In the genomic region with DNA sequence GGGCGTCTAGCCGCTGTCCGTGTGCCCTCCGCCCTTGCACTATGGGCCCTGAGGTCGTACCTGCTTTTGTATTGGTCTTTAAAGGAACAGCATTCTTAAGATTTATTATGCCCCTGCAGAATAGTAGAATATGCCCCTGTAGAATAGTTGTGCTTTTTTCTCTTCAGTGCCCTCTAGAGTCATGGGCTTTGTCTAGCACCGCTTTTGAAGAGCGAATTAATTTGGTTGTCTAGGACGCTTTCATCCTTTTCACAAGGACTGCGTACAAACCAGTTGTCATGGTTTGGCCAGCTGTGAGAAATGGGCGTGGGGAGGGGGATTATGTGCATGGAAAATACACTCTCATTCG, we compare ENCODE assay signal across 8 cellular contexts. TPM values are rescaled to one million over a fixed set of nuclear protein-coding genes. Genes with fewer than 3 reads are reported as not detected.
DNase-seq lines count a peak whose midpoint lies in the region; ATAC-seq, FAIRE-seq and TF ChIP-seq lines count a peak whose summit lies in the region.

No MANE protein-coding gene starts in this region.

- TF ChIP-seq POLR2A in upper lobe of left lung (IDR thresholded peaks at IDR 0.05) = no peak

- H3K27ac ChIP-seq in upper lobe of left lung = peak overlapping the region; percentile 99 to 100 (median 100)

- no peaks in the 10 kb centered on the region for H3K27me3 Mint-ChIP-seq in activated CD4-positive, alpha-beta T cell treated with anti-CD3 and anti-CD28 coated beads, Interleukin-2, amount 10 ng/mL, durations not matched to agents 24 days and 14 days

- H3K4me1 ChIP-seq in upper lobe of left lung = peaks cover 33 to 44% (median 39%) of the 10 kb centered on the region in 4 donors

- H3K4me3 Mint-ChIP-seq in activated CD4-positive, alpha-beta T cell treated with anti-CD3 and anti-CD28 coated beads, Interleukin-2, amount 10 ng/mL, durations not matched to agents 24 days and 14 days = peak overlapping the region; percentile 99

- H3K9me3 Mint-ChIP-seq in activated CD4-positive, alpha-beta T cell treated with anti-CD3 and anti-CD28 coated beads, Interleukin-2, amount 10 ng/mL, durations not matched to agents 24 days and 14 days = no peaks in the 10 kb centered on the region

- peak overlapping the region; percentile 66 to 95 (median 78) for H3K4me3 ChIP-seq in upper lobe of left lung

- FAIRE-seq in GM18507 (lab: Jason Lieb, UNC) = peak; percentile 67

- H3K27ac Mint-ChIP-seq in activated CD4-positive, alpha-beta T cell treated with anti-CD3 and anti-CD28 coated beads, Interleukin-2, amount 10 ng/mL, durations not matched to agents 24 days and 14 days = peak overlapping the region; percentile 100

- no peak for TF ChIP-seq EP300 in upper lobe of left lung (IDR thresholded peaks at IDR 0.05)

- H3K27me3 ChIP-seq in upper lobe of left lung = no peaks in the 10 kb centered on the region

- peaks cover 36% of the 10 kb centered on the region for H3K4me1 Mint-ChIP-seq in activated CD4-positive, alpha-beta T cell treated with anti-CD3 and anti-CD28 coated beads, Interleukin-2, amount 10 ng/mL, durations not matched to agents 24 days and 14 days

- H3K9me3 ChIP-seq in upper lobe of left lung = no peaks in the 10 kb centered on the region

- peaks cover 32 to 52% (median 47%) of the 10 kb centered on the region in 4 donors for H3K36me3 ChIP-seq in upper lobe of left lung

- peak in 3 of 6 experiments; percentile 32 to 44 (median 39) for TF ChIP-seq CTCF in upper lobe of left lung (IDR thresholded peaks at IDR 0.05)

- peak; percentile 64 for DNase-seq in AG08396 (ENCODE audit: low spot score)
- DNase-seq in GM18507 (ENCODE audit: extremely low spot score, insufficient read length, low read depth) = no peak
- DNase-seq in NCI-H345 (lab: John Stamatoyannopoulos, UW) = peak; percentile 61
- DNase-seq in activated CD4-positive, alpha-beta T cell treated with anti-CD3 and anti-CD28 coated beads, Interleukin-2, amount 10 ng/mL, durations not matched to agents 24 days and 14 days = peak; percentile 83
- DNase-seq in epidermal melanocyte (ENCODE audit: insufficient read length, low spot score) = peak; percentile 64
- peak; percentile 52 for DNase-seq in middle frontal gyrus (ENCODE audit: extremely low spot score, low spot score)
- DNase-seq in upper lobe of left lung = no peak

- intact Hi-C loops in activated CD4-positive, alpha-beta T cell treated with anti-CD3 and anti-CD28 coated beads, Interleukin-2, amount 10 ng/mL, durations not matched to agents 24 days and 14 days (cut with micrococcal nuclease) = loop anchor here (1.0 to 10.0 kb wide), 8 partner anchors 65 to 483 kb away; a partner anchor contains a TSS

- peak; percentile 5 for ATAC-seq in HG03342 (IDR thresholded peaks at IDR 0.05; ENCODE audit: unreplicated experiment)
- peak; percentile 31 to 49 for ATAC-seq in upper lobe of left lung (ENCODE audit: low FRiP score in 2 of 2)

- WGBS in upper lobe of left lung, 2 donors = 1% methylated on average over 11 of the region's 11 CpGs

- H3K36me3 Mint-ChIP-seq in activated CD4-positive, alpha-beta T cell treated with anti-CD3 and anti-CD28 coated beads, Interleukin-2, amount 10 ng/mL, durations not matched to agents 24 days and 14 days (ENCODE audit: low read depth) = peaks cover 63% of the 10 kb centered on the region

RNA-seq across cellular contexts. Expression of a gene that starts 0.6 kb away (rescaled TPM):
- 42.9 and 48.3 TPM in 2 replicates for total RNA-seq in activated CD4-positive, alpha-beta T cell treated with anti-CD3 and anti-CD28 coated beads, Interleukin-2, amount 10 ng/mL, durations not matched to agents 24 days and 14 days
- total RNA-seq in upper lobe of left lung = 100 to 1,000 TPM in 1 of 6 donors, 10 to 100 TPM in 5; 24.3 to 168 (median 35.7) TPM

RNA-seq across cellular contexts. Expression of a gene that starts 1.3 kb away (rescaled TPM):
- 844 and 861 TPM in 2 replicates for total RNA-seq in activated CD4-positive, alpha-beta T cell treated with anti-CD3 and anti-CD28 coated beads, Interleukin-2, amount 10 ng/mL, durations not matched to agents 24 days and 14 days
- total RNA-seq in upper lobe of left lung = 1,000 to 10,000 TPM in 1 of 6 donors, 100 to 1,000 TPM in 5; 554 to 1,286 (median 754) TPM

RNA-seq across cellular contexts. Expression of a gene that starts 10.5 kb away (rescaled TPM):
- total RNA-seq in activated CD4-positive, alpha-beta T cell treated with anti-CD3 and anti-CD28 coated beads, Interleukin-2, amount 10 ng/mL, durations not matched to agents 24 days and 14 days = 36.3 and 37.1 TPM in 2 replicates
- total RNA-seq in upper lobe of left lung = 10 to 100 TPM in 5 of 6 donors, 1 to 10 TPM in 1; 4.1 to 25.2 (median 12.6) TPM

RNA-seq across cellular contexts. Expression of a gene that starts 58.5 kb away (rescaled TPM):
- total RNA-seq in activated CD4-positive, alpha-beta T cell treated with anti-CD3 and anti-CD28 coated beads, Interleukin-2, amount 10 ng/mL, durations not matched to agents 24 days and 14 days = 0.28 TPM in 1 of 2 replicates, not detected in the other
- total RNA-seq in upper lobe of left lung = 10 to 100 TPM in 3 of 6 donors, 1 to 10 TPM in 3; 6.3 to 22.9 (median 10.2) TPM

Comparison
In these comparisons a context has a peak if more than half of its experiments do, and no peak if none do; other contexts are left out.
1. DNase-seq: peak in AG08396 (single experiment), NCI-H345 (single experiment), activated CD4-positive, alpha-beta T cell treated with anti-CD3 and anti-CD28 coated beads, Interleukin-2, amount 10 ng/mL, durations not matched to agents 24 days and 14 days (single experiment), epidermal melanocyte (single experiment) and middle frontal gyrus (single experiment); none in GM18507 (single experiment) and upper lobe of left lung (0 of 2).